8 cellular contexts compared by ENCODE assay signal in the genomic region with DNA sequence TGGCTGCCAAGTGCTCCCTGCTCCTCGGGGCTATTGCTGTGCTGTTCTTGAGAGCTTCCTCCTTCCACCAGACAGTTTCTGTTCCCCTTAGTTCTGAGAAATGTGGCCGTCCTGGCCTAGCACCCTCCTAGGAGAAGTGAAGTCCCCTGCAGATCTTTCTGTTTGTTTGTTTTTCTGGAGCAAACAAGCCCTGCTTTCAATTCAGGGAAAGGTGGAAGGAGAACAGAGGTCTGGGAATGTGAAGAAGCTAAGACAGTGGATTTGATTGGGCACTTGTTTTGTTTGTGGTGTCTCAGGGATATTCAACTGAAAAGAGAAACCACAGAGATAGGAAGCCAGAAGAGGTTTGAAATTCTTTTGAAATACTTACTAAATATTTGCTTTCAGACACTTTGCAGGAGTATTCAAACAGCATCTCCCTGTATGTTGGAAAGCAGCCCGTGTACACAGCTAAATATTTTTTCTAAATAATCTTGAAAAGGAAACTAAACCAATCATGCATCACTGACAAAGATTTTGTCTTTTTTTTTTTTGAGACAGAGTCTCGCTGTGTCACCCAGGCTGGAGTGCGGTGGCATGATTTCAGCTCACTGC. TPM values are rescaled to one million over a fixed set of nuclear protein-coding genes. Genes with fewer than 3 reads are reported as not detected.
DNase-seq lines count a peak whose midpoint lies in the region; ATAC-seq and TF ChIP-seq lines count a peak whose summit lies in the region.

No MANE protein-coding gene starts in this region.

- DNase-seq in Right ventricle myocardium inferior (ENCODE audit: missing footprints) (no peak), right atrium auricular region (ENCODE audit: low spot score) (no peak), MV-4-11 (lab: John Stamatoyannopoulos, UW) (peak; percentile 91), lower lobe of right lung (peak; percentile 51), cerebellum (ENCODE audit: low spot score) (no peak), NCI-H524 treated with DMSO at 0.1 percent for 48 hours (lab: John Stamatoyannopoulos, UW) (no peak)

- H3K36me3 ChIP-seq in right atrium auricular region (no peaks in the 10 kb centered on the region), lower lobe of right lung (no peaks in the 10 kb centered on the region)

- H3K27me3 Mint-ChIP-seq in activated naive CD4-positive, alpha-beta T cell treated with anti-CD3 and anti-CD28 coated beads, Interleukin-2, amount 50 U/mL, for 24 hours, result no peaks in the 10 kb centered on the region

- peaks cover 22% of the 10 kb centered on the region for H3K4me1 Mint-ChIP-seq in activated naive CD4-positive, alpha-beta T cell treated with anti-CD3 and anti-CD28 coated beads, Interleukin-2, amount 50 U/mL, for 24 hours

- H3K4me3 Mint-ChIP-seq in activated naive CD4-positive, alpha-beta T cell treated with anti-CD3 and anti-CD28 coated beads, Interleukin-2, amount 50 U/mL, for 24 hours, result peak overlapping the region; percentile 55

- H3K9me3 ChIP-seq in right atrium auricular region (no peaks in the 10 kb centered on the region), lower lobe of right lung (no peaks in the 10 kb centered on the region)

- H3K27me3 ChIP-seq in right atrium auricular region (no peaks in the 10 kb centered on the region), lower lobe of right lung (ENCODE audit: low read depth) (no peaks in the 10 kb centered on the region)

- H3K27ac Mint-ChIP-seq in activated naive CD4-positive, alpha-beta T cell treated with anti-CD3 and anti-CD28 coated beads, Interleukin-2, amount 50 U/mL, for 24 hours, result peak overlapping the region; percentile 79

- TF ChIP-seq CTCF in right atrium auricular region (IDR thresholded peaks at IDR 0.05), result no peak
- TF ChIP-seq CTCF in lower lobe of right lung (IDR thresholded peaks at IDR 0.05), result no peak

- H3K36me3 Mint-ChIP-seq in activated naive CD4-positive, alpha-beta T cell treated with anti-CD3 and anti-CD28 coated beads, Interleukin-2, amount 50 U/mL, for 24 hours, result no peaks in the 10 kb centered on the region

- H3K4me3 ChIP-seq in right atrium auricular region, result no peak overlapping the region
- no peak overlapping the region for H3K4me3 ChIP-seq in lower lobe of right lung

- H3K9me3 Mint-ChIP-seq in activated naive CD4-positive, alpha-beta T cell treated with anti-CD3 and anti-CD28 coated beads, Interleukin-2, amount 50 U/mL, for 24 hours, result no peaks in the 10 kb centered on the region

- ATAC-seq in Right ventricle myocardium inferior (peak; percentile 54), HG02759 (IDR thresholded peaks at IDR 0.05; ENCODE audit: unreplicated experiment) (peak; percentile 99), lower lobe of right lung (peak; percentile 88 to 94)

- H3K4me1 ChIP-seq in right atrium auricular region, result no peaks in the 10 kb centered on the region
- H3K4me1 ChIP-seq in lower lobe of right lung, result peaks cover 16% of the 10 kb centered on the region

- no peak overlapping the region for H3K27ac ChIP-seq in right atrium auricular region
- peak overlapping the region; percentile 54 for H3K27ac ChIP-seq in lower lobe of right lung

- intact Hi-C loops in Right ventricle myocardium inferior (cut with DNase I) (no loop called here), lower lobe of right lung (cut with DNase I) (no loop called here)

RNA-seq across cellular contexts. Expression of gene PPM1K, which starts 36.5 kb away (rescaled TPM):
- 125 TPM for total RNA-seq in Right ventricle myocardium inferior
- total RNA-seq in right atrium auricular region, result 100 to 1,000 TPM in 1 of 2 donors, 10 to 100 TPM in 1; 45.2 to 168 TPM
- 36.5 TPM for total RNA-seq in lower lobe of right lung
- total RNA-seq in cerebellum, result 90.6 TPM

RNA-seq across cellular contexts. Expression of gene HERC6, which starts 57.8 kb away (rescaled TPM):
- total RNA-seq in Right ventricle myocardium inferior (6.1 TPM), right atrium auricular region (10 to 100 TPM in 1 of 2 donors, 1 to 10 TPM in 1; 4.0 to 12.4 TPM), lower lobe of right lung (15.8 TPM), cerebellum (2.4 TPM)

Comparison
In these comparisons a context has a peak if more than half of its experiments do, and no peak if none do; other contexts are left out.
1. DNase-seq: peak in MV-4-11 (single experiment) and lower lobe of right lung (single experiment); none in Right ventricle myocardium inferior (single experiment), right atrium auricular region (single experiment), cerebellum (single experiment) and NCI-H524 treated with DMSO at 0.1 percent for 48 hours (single experiment).
2. Peak in every context shown above with its lines, with median percentiles within 50 percentile points of each other: ATAC-seq.